In the genomic region with DNA sequence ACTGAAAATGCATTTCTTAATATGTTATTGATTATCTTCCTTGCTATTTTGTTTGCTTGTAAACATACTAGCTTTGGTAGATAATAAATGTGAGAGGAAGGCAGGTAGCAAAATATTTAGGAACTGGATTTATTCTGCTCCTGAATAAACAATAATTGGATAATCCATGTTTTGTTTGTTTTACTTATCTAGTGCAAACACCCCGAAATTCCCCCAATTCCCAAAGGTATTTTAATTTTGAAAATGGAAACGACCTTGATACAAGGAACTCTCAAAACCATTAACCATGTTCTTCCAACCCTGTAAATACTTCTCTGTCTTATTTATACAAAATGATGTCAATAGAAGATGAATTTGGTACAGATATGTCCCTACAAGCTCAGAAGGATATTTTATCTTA, we compare ENCODE assay signal across 8 cellular contexts. TPM values are rescaled to one million over a fixed set of nuclear protein-coding genes. Genes with fewer than 3 reads are reported as not detected.
"Had no signal": no experiment of that assay in that cellular context is flagged by ENCODE, and none has a peak within 500 bp of the region (broad histone marks: within the 10 kb centered on the region; RNA-seq: fewer than 3 reads in every experiment).

No MANE protein-coding gene starts in this region.

- H2AFZ ChIP-seq: GM23248 had no signal

- H3K27ac ChIP-seq: GM23248, HL-60 had no signal

- DNase-seq: GM23248, GOT3, H9, HFFc6, IMR-90, KG1 had no signal

- H3K4me3 ChIP-seq: GM23248, K562 had no signal

- H3K9ac ChIP-seq: GM23248 had no signal

- FAIRE-seq: K562 had no signal

RNA-seq across cellular contexts. Expression of gene USH2A, which starts 3.0 kb away (rescaled TPM):
- total RNA-seq: K562 had no signal
